8 cellular contexts compared by ENCODE assay signal in genomic region chr5:64766934-64767333, GRCh38. TPM values are rescaled to one million over a fixed set of nuclear protein-coding genes. Genes with fewer than 3 reads are reported as not detected.
DNase-seq lines count a peak whose midpoint lies in the region; ATAC-seq and TF ChIP-seq lines count a peak whose summit lies in the region.

No MANE protein-coding gene starts in this region.

- peak overlapping the region; percentile 97 to 100 (median 100) for H3K4me3 Mint-ChIP-seq in naive thymus-derived CD8-positive, alpha-beta T cell

- peaks cover 0 to 24% (median 5%) of the 10 kb centered on the region in 3 donors for H3K36me3 Mint-ChIP-seq in naive thymus-derived CD8-positive, alpha-beta T cell

- H3K36me3 ChIP-seq in BLaER1 = peaks cover 33% of the 10 kb centered on the region
- H3K36me3 ChIP-seq in breast epithelium = no peaks in the 10 kb centered on the region

- H3K9ac ChIP-seq in BLaER1 = peak overlapping the region; percentile 96; the same call in 1 of the 2 replicates

- no peaks in the 10 kb centered on the region for H3K27me3 Mint-ChIP-seq in naive thymus-derived CD8-positive, alpha-beta T cell

- H3K27ac Mint-ChIP-seq in naive thymus-derived CD8-positive, alpha-beta T cell = peak overlapping the region in 7 of 10 donors; percentile 16 to 99 (median 98)

- ATAC-seq in naive thymus-derived CD8-positive, alpha-beta T cell = no peak
- no peak for ATAC-seq in GM21825 (IDR thresholded peaks at IDR 0.05; ENCODE audit: unreplicated experiment)
- no peak for ATAC-seq in HG03280 (IDR thresholded peaks at IDR 0.05; ENCODE audit: unreplicated experiment)

- intact Hi-C loops in breast epithelium (cut with DNase I; ENCODE audit: low total_unique reads) = no loop called here

- H3K4me2 ChIP-seq in BLaER1 = peak overlapping the region; percentile 84

- POLR2A ChIA-PET in naive thymus-derived CD8-positive, alpha-beta T cell (lab: Charles Lee) = no interaction called here

- DNase-seq in Jurkat, Clone E6-1 (ENCODE audit: low read depth, low spot score) = no peak
- DNase-seq in breast epithelium (ENCODE audit: low spot score in 2 of 2) (no peak), inferior parietal cortex (ENCODE audit: extremely low spot score) (no peak), NCI-H187 (lab: John Stamatoyannopoulos, UW) (no peak)
- no peak for DNase-seq in naive thymus-derived CD8-positive, alpha-beta T cell

- H3K9me3 ChIP-seq in BLaER1 (no peaks in the 10 kb centered on the region), breast epithelium (no peaks in the 10 kb centered on the region)

- peaks cover 49% of the 10 kb centered on the region for H4K20me1 ChIP-seq in BLaER1

- H3K4me1 ChIP-seq in BLaER1 (peaks cover 43% of the 10 kb centered on the region), breast epithelium (peaks cover 0 to 20% of the 10 kb centered on the region in 2 donors)

- H3K9me3 Mint-ChIP-seq in naive thymus-derived CD8-positive, alpha-beta T cell = no peaks in the 10 kb centered on the region

- H3K4me1 Mint-ChIP-seq in naive thymus-derived CD8-positive, alpha-beta T cell = peaks cover 25 to 68% (median 59%) of the 10 kb centered on the region in 4 donors

- no peak overlapping the region for H3K27ac ChIP-seq in BLaER1
- no peak overlapping the region for H3K27ac ChIP-seq in breast epithelium

- no peaks in the 10 kb centered on the region for H3K27me3 ChIP-seq in BLaER1
- no peaks in the 10 kb centered on the region for H3K27me3 ChIP-seq in breast epithelium

- H3K4me3 ChIP-seq in BLaER1 (peak overlapping the region; percentile 96), breast epithelium (peak overlapping the region in 2 of 3 donors; percentile 72 to 86)
- peak overlapping the region; percentile 83 for H3K4me3 ChIP-seq in Jurkat, Clone E6-1 (ENCODE audit: low read length)

- TF ChIP-seq CTCF in breast epithelium (IDR thresholded peaks at IDR 0.05) = no peak

- no peak for TF ChIP-seq POLR2A in breast epithelium (IDR thresholded peaks at IDR 0.05)

RNA-seq across cellular contexts. Expression of gene SREK1IP1, which starts 1.6 kb away (rescaled TPM):
- 34.9 TPM for polyA plus RNA-seq in Jurkat, Clone E6-1 (2012; ENCODE audit: insufficient read depth, insufficient read length)
- total RNA-seq in breast epithelium = 10 to 100 TPM in 1 of 3 donors, 1 to 10 TPM in 2; 6.6 to 13.0 (median 8.9) TPM
- 10 to 100 TPM; 19.4 to 25.9 TPM for total RNA-seq in naive thymus-derived CD8-positive, alpha-beta T cell
- polyA plus RNA-seq in naive thymus-derived CD8-positive, alpha-beta T cell = 10 to 100 TPM; 21.3 to 38.4 (median 31.9) TPM

RNA-seq across cellular contexts. Expression of gene CWC27, which starts 1.8 kb away (rescaled TPM):
- 43.6 TPM for polyA plus RNA-seq in Jurkat, Clone E6-1 (2012; ENCODE audit: insufficient read depth, insufficient read length)
- total RNA-seq in breast epithelium = 10 to 100 TPM; 10.6 to 19.9 (median 18.0) TPM
- 10 to 100 TPM; 20.3 to 23.6 TPM for total RNA-seq in naive thymus-derived CD8-positive, alpha-beta T cell
- polyA plus RNA-seq in naive thymus-derived CD8-positive, alpha-beta T cell = 10 to 100 TPM; 32.3 to 33.8 (median 32.6) TPM
